17 cellular contexts compared by ENCODE assay signal in the genomic region with DNA sequence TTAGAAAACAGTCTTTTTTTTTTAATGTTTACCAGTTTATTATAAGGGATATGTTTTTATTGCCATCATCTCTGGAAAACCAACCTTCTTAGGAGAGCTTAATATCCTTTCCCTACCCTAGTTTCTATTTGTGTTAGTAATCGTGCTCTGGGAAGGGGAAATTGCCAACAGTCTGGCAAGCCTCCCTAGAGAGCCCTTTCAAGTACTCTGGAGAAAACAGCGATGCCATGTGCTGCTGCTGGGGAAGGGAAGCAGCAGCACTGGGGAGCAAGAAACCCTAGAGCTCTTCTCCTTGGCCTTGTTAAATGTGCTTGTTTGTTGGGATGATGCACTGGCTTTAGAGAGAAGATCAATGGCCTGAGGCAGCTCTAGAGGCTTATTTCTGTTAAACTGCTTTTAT. TPM values are rescaled to one million over a fixed set of nuclear protein-coding genes. Genes with fewer than 3 reads are reported as not detected.
A peak's percentile ranks its signal among the peaks of the same experiment; 100 is the strongest.
DNase-seq lines count a peak whose midpoint lies in the region; ATAC-seq and TF ChIP-seq lines count a peak whose summit lies in the region.
"Had no signal": no experiment of that assay in that cellular context is flagged by ENCODE, and none has a peak within 500 bp of the region (broad histone marks: within the 10 kb centered on the region; RNA-seq: fewer than 3 reads in every experiment).

No MANE protein-coding gene starts in this region.

- no peaks in the 10 kb centered on the region for H3K36me3 ChIP-seq in mammary epithelial cell (ENCODE audit: insufficient read depth, low read length)
- peaks cover 12% of the 10 kb centered on the region for H3K36me3 ChIP-seq in upper lobe of right lung
- H3K36me3 ChIP-seq: colonic mucosa had no signal

- H3K4me3 Mint-ChIP-seq in MCF 10A (ENCODE audit: unreplicated experiment), result no peak overlapping the region
- H3K4me3 Mint-ChIP-seq in glutamatergic neuron (ENCODE audit: unreplicated experiment), result peak overlapping the region; percentile 67
- H3K4me3 Mint-ChIP-seq: nephron had no signal

- no peak overlapping the region for H2AFZ ChIP-seq in mammary epithelial cell (ENCODE audit: low read depth, low read length)

- ATAC-seq in upper lobe of right lung (peak; percentile 81), GM19455 (IDR thresholded peaks at IDR 0.05; ENCODE audit: unreplicated experiment) (no peak), HG03095 (IDR thresholded peaks at IDR 0.05; ENCODE audit: unreplicated experiment) (no peak)
- ATAC-seq: foreskin keratinocyte had no signal

- H3K4me3 ChIP-seq in mammary epithelial cell (replicated peaks in 1 of 3; ENCODE audit: insufficient read depth in 1 of 3, low read depth in 2 of 3, low read length in 3 of 3), result no peak overlapping the region
- no peak overlapping the region for H3K4me3 ChIP-seq in upper lobe of right lung
- H3K4me3 ChIP-seq: colonic mucosa, MG63, spleen had no signal

- CTCF ChIA-PET in mammary epithelial cell (lab: Charles Lee; ENCODE audit: low non-redundant PET) (no interaction called here), MCF 10A (lab: Yijun Ruan, JAX) (interaction anchor here (0.6 to 0.9 kb wide), 2 partner anchors 13 to 20 kb away, joined by 3 read pairs; no protein-coding TSS in a partner anchor)

- H3K27ac ChIP-seq in mammary epithelial cell (ENCODE audit: insufficient read depth, low read depth, low read length) (no peak overlapping the region), upper lobe of right lung (no peak overlapping the region)
- H3K27ac ChIP-seq: colonic mucosa, foreskin keratinocyte, HL-60, spleen had no signal

- no peaks in the 10 kb centered on the region for H3K27me3 Mint-ChIP-seq in MCF 10A (ENCODE audit: insufficient read depth, unreplicated experiment)
- no peaks in the 10 kb centered on the region for H3K27me3 Mint-ChIP-seq in glutamatergic neuron (ENCODE audit: unreplicated experiment)

- dilution Hi-C loops in mammary epithelial cell (cut with HindIII; ENCODE audit: low sequenced_read_pairs), result no loop called here

- H4K20me1 ChIP-seq in mammary epithelial cell (ENCODE audit: insufficient read depth, low read length), result no peaks in the 10 kb centered on the region

- TSS peak; percentile 17 for BruUV-seq in mammary epithelial cell (replicated peaks; lab: Mats Ljungman, UMichigan)
- BruUV-seq in MCF 10A (replicated peaks; lab: Mats Ljungman, UMichigan), result no TSS peak

- no peak overlapping the region for H3K4me2 ChIP-seq in mammary epithelial cell (ENCODE audit: insufficient read depth, low read depth, low read length)

- H3K79me2 ChIP-seq in mammary epithelial cell (ENCODE audit: insufficient read depth, low read length), result peaks cover 61% of the 10 kb centered on the region

- H3K27me3 ChIP-seq in mammary epithelial cell (ENCODE audit: insufficient read depth, low read length) (no peaks in the 10 kb centered on the region), upper lobe of right lung (no peaks in the 10 kb centered on the region)
- H3K27me3 ChIP-seq: colonic mucosa, foreskin keratinocyte, MG63, spleen had no signal

- in situ Hi-C loops in mammary epithelial cell (cut with MboI; ENCODE audit: low sequenced_read_pairs in 2 of 2), result loop anchor here in 1 of 2 donors (25.0 kb wide), 1 partner anchor 213 kb away; the partner anchor contains the start of gene BECN1

- WGBS in mammary epithelial cell (ENCODE audit: low coverage, missing lambda C conversion rate), result 0% methylated on average over 2 of the region's 2 CpGs

- intact Hi-C loops in mammary epithelial cell (cut with micrococcal nuclease), result no loop called here
- intact Hi-C loops in MCF 10A (cut with micrococcal nuclease), result no loop called here
- intact Hi-C loops in upper lobe of right lung (cut with DNase I), result no loop called here

- no peak for TF ChIP-seq CTCF in mammary epithelial cell (conservative IDR thresholded peaks at IDR 0.05 in 1 of 2, IDR thresholded peaks at IDR 0.05 in 1 of 2; ENCODE audit: extremely low read depth in 1 of 2, insufficient read depth in 1 of 2, low read depth in 1 of 2, low read length in 2 of 2)
- TF ChIP-seq CTCF in MCF 10A (IDR thresholded peaks at IDR 0.05; ENCODE audit: unreplicated experiment), result no peak
- TF ChIP-seq CTCF in glutamatergic neuron (IDR thresholded peaks at IDR 0.05; ENCODE audit: partially characterized antibody, unreplicated experiment), result no peak
- no peak for TF ChIP-seq CTCF in upper lobe of right lung (IDR thresholded peaks at IDR 0.05)

- no peaks in the 10 kb centered on the region for H3K4me1 Mint-ChIP-seq in MCF 10A (ENCODE audit: insufficient read depth, unreplicated experiment)
- peaks cover 8% of the 10 kb centered on the region for H3K4me1 Mint-ChIP-seq in glutamatergic neuron (ENCODE audit: low read depth, unreplicated experiment)

- no peak for DNase-seq in mammary epithelial cell
- DNase-seq in MCF 10A (ENCODE audit: unreplicated experiment), result no peak
- DNase-seq in NCI-H446 treated with DMSO at 0.1 percent for 48 hours (lab: John Stamatoyannopoulos, UW), result peak; percentile 43
- DNase-seq in glutamatergic neuron, result peak; percentile 24
- DNase-seq in upper lobe of right lung, result peak; percentile 57
- DNase-seq in occipital lobe (lab: John Stamatoyannopoulos, UW), result no peak
- DNase-seq: activated CD4-positive, alpha-beta T cell treated with anti-CD3 and anti-CD28 coated beads, Interleukin-2, amount 50 U/mL, for 1 hour; activated gamma-delta T cell treated with Interleukin-2 at 50 U/mL for 16 hours; colonic mucosa; foreskin keratinocyte; MG63; spleen; SW 1271 had no signal

- H3K36me3 Mint-ChIP-seq in MCF 10A (ENCODE audit: insufficient read depth, unreplicated experiment) (peaks cover 22% of the 10 kb centered on the region), glutamatergic neuron (ENCODE audit: unreplicated experiment) (no peaks in the 10 kb centered on the region)

- H3K9ac ChIP-seq in mammary epithelial cell (ENCODE audit: insufficient read depth, low read length), result no peak overlapping the region

- POLR2A ChIA-PET in MCF 10A (lab: Yijun Ruan, JAX), result interaction anchor here (0.7 to 3.4 kb wide), 5 partner anchors 10 to 73 kb away, joined by 3 to 28 read pairs (median 5); partner anchors contain the start of genes PSMC3IP, RETREG3 and TUBG1

- H3K27ac Mint-ChIP-seq in MCF 10A (ENCODE audit: low read depth, unreplicated experiment) (no peak overlapping the region), glutamatergic neuron (ENCODE audit: unreplicated experiment) (peak overlapping the region; percentile 66)
- H3K27ac Mint-ChIP-seq: nephron had no signal

- no peaks in the 10 kb centered on the region for H3K9me3 Mint-ChIP-seq in MCF 10A (ENCODE audit: unreplicated experiment)
- peaks cover 1% of the 10 kb centered on the region for H3K9me3 Mint-ChIP-seq in glutamatergic neuron (ENCODE audit: unreplicated experiment)
- H3K9me3 Mint-ChIP-seq: nephron had no signal

- H3K4me1 ChIP-seq in mammary epithelial cell (ENCODE audit: insufficient read depth, low read length) (no peaks in the 10 kb centered on the region), upper lobe of right lung (peaks cover 12% of the 10 kb centered on the region)
- H3K4me1 ChIP-seq: colonic mucosa, foreskin keratinocyte had no signal

- H3K9me3 ChIP-seq in mammary epithelial cell (replicated peaks; ENCODE audit: insufficient read depth, low read length) (no peaks in the 10 kb centered on the region), upper lobe of right lung (no peaks in the 10 kb centered on the region)
- H3K9me3 ChIP-seq: colonic mucosa, MG63, spleen had no signal

RNA-seq across cellular contexts. Expression of gene RETREG3, which starts 10.3 kb away (rescaled TPM):
- total RNA-seq in mammary epithelial cell, result 10 to 100 TPM; 60.4 to 97.7 TPM
- polyA plus RNA-seq in mammary epithelial cell, result 48.5 TPM
- polyA minus RNA-seq in mammary epithelial cell, result 76.4 TPM
- total RNA-seq in MCF 10A (2022), result 45.2 and 46.0 TPM in 2 replicates
- total RNA-seq in glutamatergic neuron (ENCODE audit: unreplicated experiment), result 88.2 TPM
- total RNA-seq in upper lobe of right lung, result 68.6 TPM
- total RNA-seq in occipital lobe, result 54.9 TPM

RNA-seq across cellular contexts. Expression of gene TUBG1, which starts 10.6 kb away (rescaled TPM):
- total RNA-seq in mammary epithelial cell (100 to 1,000 TPM in 1 of 2 donors, 10 to 100 TPM in 1; 43.0 to 133 TPM), MCF 10A (2022) (57.8 and 60.2 TPM in 2 replicates), glutamatergic neuron (ENCODE audit: unreplicated experiment) (74.2 TPM), upper lobe of right lung (29.2 TPM), occipital lobe (10.3 TPM)
- polyA plus RNA-seq in mammary epithelial cell, result 245 TPM
- 195 TPM for polyA minus RNA-seq in mammary epithelial cell

RNA-seq across cellular contexts. Expression of gene PSMC3IP, which starts 21.4 kb away (rescaled TPM):
- total RNA-seq in mammary epithelial cell (10 to 100 TPM in 1 of 2 donors, 1 to 10 TPM in 1; 2.2 to 25.2 TPM), MCF 10A (2022) (10.3 and 12.0 TPM in 2 replicates), glutamatergic neuron (ENCODE audit: unreplicated experiment) (12.0 TPM), upper lobe of right lung (4.2 TPM), occipital lobe (6.6 TPM)
- 14.4 TPM for polyA plus RNA-seq in mammary epithelial cell
- 8.2 TPM for polyA minus RNA-seq in mammary epithelial cell

RNA-seq across cellular contexts. Expression of gene MLX, which starts 32.0 kb away (rescaled TPM):
- total RNA-seq in mammary epithelial cell, result 10 to 100 TPM; 24.5 to 40.4 TPM
- 49.3 TPM for polyA plus RNA-seq in mammary epithelial cell
- polyA minus RNA-seq in mammary epithelial cell, result 26.6 TPM
- 37.3 and 39.6 TPM in 2 replicates for total RNA-seq in MCF 10A (2022)
- 62.5 TPM for total RNA-seq in glutamatergic neuron (ENCODE audit: unreplicated experiment)
- total RNA-seq in upper lobe of right lung, result 61.3 TPM
- total RNA-seq in occipital lobe, result 25.1 TPM

RNA-seq across cellular contexts. Expression of gene COASY, which starts 37.0 kb away (rescaled TPM):
- total RNA-seq in mammary epithelial cell (10 to 100 TPM; 26.0 to 90.1 TPM), MCF 10A (2022) (82.6 and 89.2 TPM in 2 replicates), glutamatergic neuron (ENCODE audit: unreplicated experiment) (57.4 TPM), upper lobe of right lung (63.3 TPM), occipital lobe (3.6 TPM)
- 61.1 TPM for polyA plus RNA-seq in mammary epithelial cell
- 92.7 TPM for polyA minus RNA-seq in mammary epithelial cell

Comparison
In these comparisons a context has a peak if more than half of its experiments do, and no peak if none do; other contexts are left out.
1. DNase-seq: peak in NCI-H446 treated with DMSO at 0.1 percent for 48 hours (single experiment), glutamatergic neuron (single experiment) and upper lobe of right lung (single experiment); none in mammary epithelial cell (single experiment), MCF 10A (single experiment) and occipital lobe (single experiment).